In genomic region chr17:7502987-7503386, GRCh38 we compare ENCODE assay signal across 11 cellular contexts. TPM values are rescaled to one million over a fixed set of nuclear protein-coding genes. Genes with fewer than 3 reads are reported as not detected.
A peak's percentile ranks its signal among the peaks of the same experiment; 100 is the strongest.
DNase-seq lines count a peak whose midpoint lies in the region; ATAC-seq lines count a peak whose summit lies in the region.
"Had no signal": no experiment of that assay in that cellular context is flagged by ENCODE, and none has a peak within 500 bp of the region (broad histone marks: within the 10 kb centered on the region; RNA-seq: fewer than 3 reads in every experiment).

No MANE protein-coding gene starts in this region.

- CTCF ChIA-PET in activated naive CD4-positive, alpha-beta T cell treated with anti-CD3 and anti-CD28 coated beads for 36 hours (lab: Charles Lee): interaction anchor here (0.6 to 1.3 kb wide), 3 partner anchors 11 to 66 kb away, joined by 3 to 8 read pairs (median 5); no protein-coding TSS in a partner anchor

- no peak overlapping the region for H3K27ac Mint-ChIP-seq in activated naive CD4-positive, alpha-beta T cell treated with anti-CD3 and anti-CD28 coated beads for 36 hours
- H3K27ac Mint-ChIP-seq in central memory CD8-positive, alpha-beta T cell (ENCODE audit: low read depth): peak overlapping the region; percentile 85
- peak overlapping the region; percentile 50 for H3K27ac Mint-ChIP-seq in stimulated activated memory B cell treated with anti-CD40 and anti-IgM and Interleukin-4, amounts not matched to agents 10 μg/mL and 1 μg/mL and 100 μg/mL, for 72 hours

- H3K36me3 Mint-ChIP-seq in activated naive CD4-positive, alpha-beta T cell treated with anti-CD3 and anti-CD28 coated beads for 36 hours (ENCODE audit: low read depth): peaks cover 59% of the 10 kb centered on the region
- peaks cover 91% of the 10 kb centered on the region for H3K36me3 Mint-ChIP-seq in central memory CD8-positive, alpha-beta T cell (ENCODE audit: insufficient read depth)
- H3K36me3 Mint-ChIP-seq in stimulated activated memory B cell treated with anti-CD40 and anti-IgM and Interleukin-4, amounts not matched to agents 10 μg/mL and 1 μg/mL and 100 μg/mL, for 72 hours: peaks cover 69% of the 10 kb centered on the region
- peaks cover 53% of the 10 kb centered on the region for H3K36me3 Mint-ChIP-seq in activated T-cell treated with anti-CD3 and anti-CD28 coated beads, Interleukin-2, amount 50 U/mL, for 4 hours (ENCODE audit: insufficient read depth)

- intact Hi-C loops in activated naive CD4-positive, alpha-beta T cell treated with anti-CD3 and anti-CD28 coated beads for 36 hours (cut with micrococcal nuclease): no loop called here

- H3K27me3 Mint-ChIP-seq in activated naive CD4-positive, alpha-beta T cell treated with anti-CD3 and anti-CD28 coated beads for 36 hours (ENCODE audit: low read depth): no peaks in the 10 kb centered on the region
- no peaks in the 10 kb centered on the region for H3K27me3 Mint-ChIP-seq in central memory CD8-positive, alpha-beta T cell
- H3K27me3 Mint-ChIP-seq in stimulated activated memory B cell treated with anti-CD40 and anti-IgM and Interleukin-4, amounts not matched to agents 10 μg/mL and 1 μg/mL and 100 μg/mL, for 72 hours: no peaks in the 10 kb centered on the region
- H3K27me3 Mint-ChIP-seq in activated T-cell treated with anti-CD3 and anti-CD28 coated beads, Interleukin-2, amount 50 U/mL, for 4 hours (ENCODE audit: low read depth): no peaks in the 10 kb centered on the region

- DNase-seq in activated naive CD4-positive, alpha-beta T cell treated with anti-CD3 and anti-CD28 coated beads for 36 hours: peak; percentile 19
- no peak for DNase-seq in activated naive CD4-positive, alpha-beta T cell (lab: John Stamatoyannopoulos, UW)
- no peak for DNase-seq in central memory CD8-positive, alpha-beta T cell (ENCODE audit: low spot score in 2 of 2)
- DNase-seq in NCI-H187 treated with DMSO at 0.1 percent for 48 hours (lab: John Stamatoyannopoulos, UW): no peak
- no peak for DNase-seq in activated T-cell treated with anti-CD3 and anti-CD28 coated beads, Interleukin-2, amount 50 U/mL, for 4 hours
- DNase-seq: activated CD4-positive, alpha-beta T cell treated with anti-CD3 and anti-CD28 coated beads, Interleukin-2, amount 50 U/mL, for 4 hours; CD8-positive, alpha-beta memory T cell; colonic mucosa; left cardiac atrium; NCI-H69 had no signal

- H3K4me3 Mint-ChIP-seq in activated naive CD4-positive, alpha-beta T cell treated with anti-CD3 and anti-CD28 coated beads for 36 hours: no peak overlapping the region
- no peak overlapping the region for H3K4me3 Mint-ChIP-seq in central memory CD8-positive, alpha-beta T cell
- H3K4me3 Mint-ChIP-seq in stimulated activated memory B cell treated with anti-CD40 and anti-IgM and Interleukin-4, amounts not matched to agents 10 μg/mL and 1 μg/mL and 100 μg/mL, for 72 hours: no peak overlapping the region
- no peak overlapping the region for H3K4me3 Mint-ChIP-seq in activated T-cell treated with anti-CD3 and anti-CD28 coated beads, Interleukin-2, amount 50 U/mL, for 4 hours

- H3K4me1 Mint-ChIP-seq in activated naive CD4-positive, alpha-beta T cell treated with anti-CD3 and anti-CD28 coated beads for 36 hours (ENCODE audit: low read depth): no peaks in the 10 kb centered on the region
- peaks cover 7% of the 10 kb centered on the region for H3K4me1 Mint-ChIP-seq in central memory CD8-positive, alpha-beta T cell
- H3K4me1 Mint-ChIP-seq in stimulated activated memory B cell treated with anti-CD40 and anti-IgM and Interleukin-4, amounts not matched to agents 10 μg/mL and 1 μg/mL and 100 μg/mL, for 72 hours: no peaks in the 10 kb centered on the region
- H3K4me1 Mint-ChIP-seq in activated T-cell treated with anti-CD3 and anti-CD28 coated beads, Interleukin-2, amount 50 U/mL, for 4 hours (ENCODE audit: low read depth): no peaks in the 10 kb centered on the region
- H3K4me1 Mint-ChIP-seq: CD8-positive, alpha-beta memory T cell had no signal

- H3K9me3 Mint-ChIP-seq in activated naive CD4-positive, alpha-beta T cell treated with anti-CD3 and anti-CD28 coated beads for 36 hours: no peaks in the 10 kb centered on the region
- H3K9me3 Mint-ChIP-seq in central memory CD8-positive, alpha-beta T cell: no peaks in the 10 kb centered on the region
- H3K9me3 Mint-ChIP-seq in stimulated activated memory B cell treated with anti-CD40 and anti-IgM and Interleukin-4, amounts not matched to agents 10 μg/mL and 1 μg/mL and 100 μg/mL, for 72 hours: no peaks in the 10 kb centered on the region
- no peaks in the 10 kb centered on the region for H3K9me3 Mint-ChIP-seq in activated T-cell treated with anti-CD3 and anti-CD28 coated beads, Interleukin-2, amount 50 U/mL, for 4 hours
- H3K9me3 Mint-ChIP-seq: CD8-positive, alpha-beta memory T cell had no signal

- no peak for ATAC-seq in central memory CD8-positive, alpha-beta T cell (replicated peaks; ENCODE audit: extremely low read depth, poor library complexity, severe bottlenecking)
- ATAC-seq in stimulated activated memory B cell treated with anti-CD40 and anti-IgM and Interleukin-4, amounts not matched to agents 10 μg/mL and 1 μg/mL and 100 μg/mL, for 72 hours: no peak
- no peak for ATAC-seq in activated T-cell treated with anti-CD3 and anti-CD28 coated beads, Interleukin-2, amount 50 U/mL, for 4 hours

RNA-seq across cellular contexts. Expression of gene POLR2A, which starts 18.8 kb away (rescaled TPM):
- total RNA-seq in activated naive CD4-positive, alpha-beta T cell treated with anti-CD3 and anti-CD28 coated beads for 36 hours: 100 to 1,000 TPM; 204 to 205 TPM
- total RNA-seq in activated T-cell treated with anti-CD3 and anti-CD28 coated beads, Interleukin-2, amount 50 U/mL, for 4 hours: 100 to 1,000 TPM; 184 to 188 (median 188) TPM

RNA-seq across cellular contexts. Expression of gene SLC35G6, which starts 21.7 kb away (rescaled TPM):
- not detected for total RNA-seq in activated naive CD4-positive, alpha-beta T cell treated with anti-CD3 and anti-CD28 coated beads for 36 hours
- total RNA-seq in activated T-cell treated with anti-CD3 and anti-CD28 coated beads, Interleukin-2, amount 50 U/mL, for 4 hours: not detected
- total RNA-seq: CD8-positive, alpha-beta memory T cell; colonic mucosa; left cardiac atrium had no signal

RNA-seq across cellular contexts. Expression of gene ZBTB4, which starts 23.6 kb away (rescaled TPM):
- 1 to 10 TPM; 9.2 to 9.4 TPM for total RNA-seq in activated naive CD4-positive, alpha-beta T cell treated with anti-CD3 and anti-CD28 coated beads for 36 hours
- total RNA-seq in activated T-cell treated with anti-CD3 and anti-CD28 coated beads, Interleukin-2, amount 50 U/mL, for 4 hours: 10 to 100 TPM; 16.0 to 18.0 (median 17.5) TPM

RNA-seq across cellular contexts. Expression of gene TNFSF12, which starts 45.9 kb away (rescaled TPM):
- 1 to 10 TPM; 5.8 to 7.4 TPM for total RNA-seq in activated naive CD4-positive, alpha-beta T cell treated with anti-CD3 and anti-CD28 coated beads for 36 hours
- total RNA-seq in activated T-cell treated with anti-CD3 and anti-CD28 coated beads, Interleukin-2, amount 50 U/mL, for 4 hours: 1 to 10 TPM; 4.6 to 6.5 (median 6.1) TPM

RNA-seq across cellular contexts. Expression of gene TNFSF13, which starts 55.6 kb away (rescaled TPM):
- 1 to 10 TPM; 2.1 to 2.6 TPM for total RNA-seq in activated naive CD4-positive, alpha-beta T cell treated with anti-CD3 and anti-CD28 coated beads for 36 hours
- 1 to 10 TPM in 2 of 3 donors, under 1 TPM in 1; 0.98 to 1.4 (median 1.3) TPM for total RNA-seq in activated T-cell treated with anti-CD3 and anti-CD28 coated beads, Interleukin-2, amount 50 U/mL, for 4 hours
